Comparison of ENCODE assay signal across 8 cellular contexts in the genomic region with DNA sequence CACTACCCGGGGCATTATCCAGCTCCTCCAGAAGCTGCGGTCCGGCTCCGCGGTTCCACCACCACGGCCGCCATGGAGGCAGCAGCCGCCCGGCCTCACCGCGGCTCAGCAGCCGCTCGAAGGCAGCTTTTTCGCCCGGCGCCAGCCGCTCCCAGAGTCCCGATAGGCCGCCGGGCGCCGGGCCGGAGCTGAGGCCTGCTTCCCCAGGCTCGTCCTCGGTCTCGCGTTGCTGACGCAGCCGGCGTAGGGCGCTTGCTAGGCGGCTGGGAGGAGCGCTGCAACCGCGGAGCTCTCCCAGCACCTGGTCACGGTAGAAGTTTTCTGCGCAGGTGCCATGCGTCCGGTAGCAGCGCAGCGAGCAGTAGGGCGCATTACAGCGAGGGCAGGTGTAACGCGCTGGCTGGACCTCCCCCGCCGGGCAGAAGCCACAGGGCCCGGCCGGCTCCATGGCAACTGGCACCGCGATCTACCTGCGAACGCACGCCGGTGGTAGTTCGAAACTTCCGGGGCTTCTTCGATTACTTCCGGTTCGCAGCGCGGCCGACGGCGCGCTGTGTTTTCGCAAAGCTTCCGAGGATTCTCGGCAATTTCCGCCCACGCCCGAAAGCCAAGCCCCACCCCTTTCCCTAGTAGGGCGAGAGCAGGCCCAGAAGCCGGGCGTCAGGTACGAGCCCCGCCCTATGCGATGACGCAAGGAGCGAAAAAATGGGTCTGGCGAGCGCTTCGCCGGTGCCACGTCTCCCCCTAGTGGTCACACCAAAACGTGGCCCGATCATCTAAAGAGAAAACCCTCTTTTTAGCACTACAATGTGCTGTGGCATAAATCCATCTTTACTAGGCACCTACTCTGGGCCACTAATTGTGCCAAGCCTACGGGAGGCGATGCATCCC. TPM values are rescaled to one million over a fixed set of nuclear protein-coding genes. Genes with fewer than 3 reads are reported as not detected.
DNase-seq lines count a peak whose midpoint lies in the region; ATAC-seq and TF ChIP-seq lines count a peak whose summit lies in the region.

A gene (minus strand): TSS at position 496 of the 891 bp plus-strand sequence. CDS start 48 bp downstream, at position 448.

- DNase-seq in ELF-1 (ENCODE audit: low read depth, low spot score): peak; percentile 100
- peak; percentile 91 for DNase-seq in GOT3 (lab: John Stamatoyannopoulos, UW)
- DNase-seq in LNCaP clone FGC (ENCODE audit: low read depth): peak; percentile 95
- DNase-seq in RWPE1 (ENCODE audit: low spot score): peak; percentile 92
- peak; percentile 100 for DNase-seq in activated T-helper 2 cell treated with anti-CD3 and anti-CD28 coated beads, Interferon-gamma antibody, Interleukin-2, Interleukin-4, amounts not matched to agents 10 μg/mL and 5 μg/mL and 100 μg/mL, durations not matched to agents 14 hours and 24 hours and 36 hours (ENCODE audit: low spot score)
- peak; percentile 97 to 99 for DNase-seq in fibroblast of lung (ENCODE audit: low read depth in 2 of 2)
- peak; percentile 96 to 100 (median 100) for DNase-seq in naive thymus-derived CD8-positive, alpha-beta T cell
- DNase-seq in stimulated activated naive CD4-positive, alpha-beta T cell treated with Interleukin-2 at 50 U/mL for 16 hours (lab: John Stamatoyannopoulos, UW): peak; percentile 100

- peaks cover 66% of the 10 kb centered on the region for H3K36me3 Mint-ChIP-seq in activated T-helper 2 cell treated with anti-CD3 and anti-CD28 coated beads, Interferon-gamma antibody, Interleukin-2, Interleukin-4, amounts not matched to agents 10 μg/mL and 5 μg/mL and 100 μg/mL, durations not matched to agents 14 hours and 24 hours and 36 hours (ENCODE audit: low read depth)
- peaks cover 3 to 40% (median 6%) of the 10 kb centered on the region in 3 donors for H3K36me3 Mint-ChIP-seq in naive thymus-derived CD8-positive, alpha-beta T cell

- H2AFZ ChIP-seq in fibroblast of lung (ENCODE audit: low read length): peak within 1 kb of the TSS; percentile 69

- H3K79me2 ChIP-seq in fibroblast of lung (ENCODE audit: control insufficient read depth, insufficient read depth, low read length): peaks cover 37% of the 10 kb centered on the region

- intact Hi-C loops in activated T-helper 2 cell treated with anti-CD3 and anti-CD28 coated beads, Interferon-gamma antibody, Interleukin-2, Interleukin-4, amounts not matched to agents 10 μg/mL and 5 μg/mL and 100 μg/mL, durations not matched to agents 14 hours and 24 hours and 36 hours (cut with micrococcal nuclease): loop anchor here (1.0 to 10.0 kb wide), 6 partner anchors 17 to 457 kb away; a partner anchor contains a TSS

- peak within 1 kb of the TSS; percentile 84 for H3K4me3 Mint-ChIP-seq in activated T-helper 2 cell treated with anti-CD3 and anti-CD28 coated beads, Interferon-gamma antibody, Interleukin-2, Interleukin-4, amounts not matched to agents 10 μg/mL and 5 μg/mL and 100 μg/mL, durations not matched to agents 14 hours and 24 hours and 36 hours (ENCODE audit: low read depth)
- peak within 1 kb of the TSS; percentile 87 to 94 (median 90) for H3K4me3 Mint-ChIP-seq in naive thymus-derived CD8-positive, alpha-beta T cell

- H3K27me3 ChIP-seq in fibroblast of lung (ENCODE audit: control insufficient read depth, insufficient read depth, low read length): no peaks in the 10 kb centered on the region

- peaks cover 15% of the 10 kb centered on the region for H3K36me3 ChIP-seq in fibroblast of lung (ENCODE audit: control insufficient read depth, insufficient read depth, low read length)

- no peaks in the 10 kb centered on the region for H4K20me1 ChIP-seq in fibroblast of lung (ENCODE audit: control insufficient read depth, extremely low read depth, insufficient read depth, low read length)

- H3K4me3 ChIP-seq in LNCaP clone FGC (ENCODE audit: low read depth, low read length) (peak within 1 kb of the TSS; percentile 90), fibroblast of lung (replicated peaks in 1 of 4; ENCODE audit: control extremely low read depth in 1 of 4, insufficient read depth in 1 of 4, low read depth in 3 of 4, low read length in 4 of 4) (peak within 1 kb of the TSS; percentile 74 to 94 (median 83))

- H3K4me1 Mint-ChIP-seq in activated T-helper 2 cell treated with anti-CD3 and anti-CD28 coated beads, Interferon-gamma antibody, Interleukin-2, Interleukin-4, amounts not matched to agents 10 μg/mL and 5 μg/mL and 100 μg/mL, durations not matched to agents 14 hours and 24 hours and 36 hours (ENCODE audit: low read depth): peaks cover 28% of the 10 kb centered on the region
- H3K4me1 Mint-ChIP-seq in naive thymus-derived CD8-positive, alpha-beta T cell: peaks cover 24 to 71% (median 51%) of the 10 kb centered on the region in 4 donors

- H3K27ac Mint-ChIP-seq in activated T-helper 2 cell treated with anti-CD3 and anti-CD28 coated beads, Interferon-gamma antibody, Interleukin-2, Interleukin-4, amounts not matched to agents 10 μg/mL and 5 μg/mL and 100 μg/mL, durations not matched to agents 14 hours and 24 hours and 36 hours: peak within 1 kb of the TSS; percentile 88
- H3K27ac Mint-ChIP-seq in naive thymus-derived CD8-positive, alpha-beta T cell: peak within 1 kb of the TSS; percentile 82 to 99 (median 97)

- TF ChIP-seq CTCF in LNCaP clone FGC (IDR thresholded peaks at IDR 0.05; ENCODE audit: control insufficient read depth, extremely low read depth, insufficient read depth) (peak; percentile 94), RWPE1 (conservative IDR thresholded peaks at IDR 0.05; ENCODE audit: low read depth) (peak; percentile 88), fibroblast of lung (conservative IDR thresholded peaks at IDR 0.05 in 1 of 2, IDR thresholded peaks at IDR 0.05 in 1 of 2; ENCODE audit: low read depth in 1 of 2, low read length in 2 of 2) (peak; percentile 82 to 90)

- H3K4me2 ChIP-seq in fibroblast of lung (ENCODE audit: extremely low read depth, insufficient read depth, low read length): peak within 1 kb of the TSS; percentile 64

- POLR2A ChIA-PET in RWPE1 (lab: Yijun Ruan, JAX; ENCODE audit: low non-redundant PET): no interaction called here
- POLR2A ChIA-PET in naive thymus-derived CD8-positive, alpha-beta T cell (lab: Charles Lee): interaction anchor here (0.5 to 3.8 kb wide), 40 partner anchors 9 to 1230 kb away, joined by 3 to 42 read pairs (median 5); a partner anchor contains a TSS

- H3K9me3 Mint-ChIP-seq in activated T-helper 2 cell treated with anti-CD3 and anti-CD28 coated beads, Interferon-gamma antibody, Interleukin-2, Interleukin-4, amounts not matched to agents 10 μg/mL and 5 μg/mL and 100 μg/mL, durations not matched to agents 14 hours and 24 hours and 36 hours: no peaks in the 10 kb centered on the region
- H3K9me3 Mint-ChIP-seq in naive thymus-derived CD8-positive, alpha-beta T cell: no peaks in the 10 kb centered on the region

- H3K9ac ChIP-seq in fibroblast of lung (ENCODE audit: insufficient read depth, low read length): peak within 1 kb of the TSS; percentile 88

- CTCF ChIA-PET in RWPE1 (lab: Yijun Ruan, JAX): interaction anchor here (0.6 to 0.7 kb wide), 6 partner anchors 11 to 659 kb away, joined by 3 to 6 read pairs (median 3); no protein-coding TSS in a partner anchor

- ATAC-seq in naive thymus-derived CD8-positive, alpha-beta T cell: peak; percentile 60 to 66

- no peaks in the 10 kb centered on the region for H3K9me3 ChIP-seq in fibroblast of lung (ENCODE audit: control insufficient read depth, insufficient read depth, low read depth, low read length)

- peak within 1 kb of the TSS; percentile 86 for H3K27ac ChIP-seq in RWPE1
- peak within 1 kb of the TSS; percentile 85 for H3K27ac ChIP-seq in fibroblast of lung (ENCODE audit: insufficient read depth, low read length)

- H3K27me3 Mint-ChIP-seq in activated T-helper 2 cell treated with anti-CD3 and anti-CD28 coated beads, Interferon-gamma antibody, Interleukin-2, Interleukin-4, amounts not matched to agents 10 μg/mL and 5 μg/mL and 100 μg/mL, durations not matched to agents 14 hours and 24 hours and 36 hours (ENCODE audit: low read depth): no peaks in the 10 kb centered on the region
- no peaks in the 10 kb centered on the region for H3K27me3 Mint-ChIP-seq in naive thymus-derived CD8-positive, alpha-beta T cell

- H3K4me1 ChIP-seq in fibroblast of lung (ENCODE audit: control insufficient read depth, extremely low read depth, insufficient read depth, low read length): peaks cover 18% of the 10 kb centered on the region

RNA-seq across cellular contexts. Expression of the gene that starts here (rescaled TPM):
- total RNA-seq in activated T-helper 2 cell treated with anti-CD3 and anti-CD28 coated beads, Interferon-gamma antibody, Interleukin-2, Interleukin-4, amounts not matched to agents 10 μg/mL and 5 μg/mL and 100 μg/mL, durations not matched to agents 14 hours and 24 hours and 36 hours: 11.3 and 12.8 TPM in 2 replicates
- 12.8 and 13.2 TPM in 2 replicates for total RNA-seq in fibroblast of lung
- polyA plus RNA-seq in fibroblast of lung: 1.4 and 1.7 TPM in 2 replicates
- polyA plus RNA-seq in fibroblast of lung (2012): 5.8 and 10.2 TPM in 2 replicates
- polyA minus RNA-seq in fibroblast of lung (ENCODE audit: low replicate concordance): 0.94 and 1.0 TPM in 2 replicates
- total RNA-seq in naive thymus-derived CD8-positive, alpha-beta T cell: 10 to 100 TPM; 16.6 to 17.9 TPM
- polyA plus RNA-seq in naive thymus-derived CD8-positive, alpha-beta T cell: 10 to 100 TPM; 24.3 to 33.1 (median 29.8) TPM

Comparison
In these comparisons a context has a peak if more than half of its experiments do, and no peak if none do; other contexts are left out.
1. Peak in every context shown above with its lines: DNase-seq, ATAC-seq, H3K4me3 ChIP-seq and H3K27ac ChIP-seq.